In the genomic region with DNA sequence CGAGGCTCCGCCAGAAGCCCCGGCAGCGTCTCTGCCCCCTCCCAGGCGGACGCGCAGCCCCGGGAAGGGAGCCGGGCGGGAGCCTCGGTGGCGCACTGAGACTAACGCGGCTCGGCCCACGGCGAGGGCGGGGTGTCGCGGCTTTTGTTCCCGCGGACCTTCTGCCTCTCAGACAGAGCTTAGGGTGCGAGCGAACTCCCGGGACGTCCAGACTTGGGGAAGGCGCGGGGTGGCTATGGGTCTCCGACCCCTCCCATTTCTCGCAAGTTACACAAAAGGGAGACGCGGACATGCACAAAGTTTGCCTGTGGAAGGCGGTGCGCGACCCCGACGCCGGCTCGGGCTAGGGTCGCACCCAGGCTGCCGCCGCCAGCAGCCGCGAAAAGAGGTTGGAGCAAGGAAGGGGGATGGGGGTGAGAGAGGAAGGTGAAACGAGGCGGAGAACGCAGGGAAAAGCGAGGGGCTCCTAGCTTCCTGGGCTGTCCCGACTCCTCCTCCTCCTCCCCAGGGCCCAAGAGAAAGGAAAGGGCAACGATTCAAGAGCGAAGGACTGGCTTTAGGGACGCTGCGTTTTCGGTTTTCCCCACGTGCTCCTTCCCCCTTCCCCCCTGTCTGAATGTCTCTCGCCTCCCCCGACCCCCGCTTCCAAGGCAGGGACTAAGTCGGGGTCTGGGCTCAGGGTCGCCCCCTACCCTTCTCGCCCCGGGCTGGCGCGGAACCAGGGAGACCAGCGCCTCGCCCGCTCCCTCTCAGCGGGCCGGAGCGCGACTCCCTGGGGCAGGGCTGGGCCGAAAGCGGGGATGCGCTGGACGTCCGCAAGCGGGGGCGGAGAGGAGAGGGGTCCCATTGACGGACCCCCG, we compare ENCODE assay signal across 8 cellular contexts. TPM values are rescaled to one million over a fixed set of nuclear protein-coding genes. Genes with fewer than 3 reads are reported as not detected.
DNase-seq lines count a peak whose midpoint lies in the region; ATAC-seq, FAIRE-seq and TF ChIP-seq lines count a peak whose summit lies in the region.

No MANE protein-coding gene starts in this region.

- ATAC-seq in GM21390 (IDR thresholded peaks at IDR 0.05; ENCODE audit: unreplicated experiment) = peak; percentile 40

- no peak overlapping the region for H3K4me2 ChIP-seq in neural cell (ENCODE audit: low read length)

- H3K9ac ChIP-seq in neural cell (ENCODE audit: low read length) = peak overlapping the region; percentile 94

- WGBS in thyroid gland, 2 donors = 0% methylated on average over 22 to 38 of the region's 80 CpGs

- peak in 1 of 2 donors; percentile 52 for TF ChIP-seq POLR2A in thyroid gland (IDR thresholded peaks at IDR 0.05)

- H3K27ac ChIP-seq in neural cell (ENCODE audit: low read length) = peak overlapping the region; percentile 95
- H3K27ac ChIP-seq in thyroid gland = peak overlapping the region; percentile 66 to 95 (median 92)

- no peaks in the 10 kb centered on the region for H3K27me3 ChIP-seq in neural cell (ENCODE audit: insufficient read depth, low read depth, low read length)
- H3K27me3 ChIP-seq in thyroid gland = no peaks in the 10 kb centered on the region

- H3K79me2 ChIP-seq in neural cell (replicated peaks; ENCODE audit: insufficient read depth, low read length) = peaks cover 52% of the 10 kb centered on the region

- H4K20me1 ChIP-seq in neural cell (ENCODE audit: insufficient read depth) = no peaks in the 10 kb centered on the region

- peaks cover 33 to 37% of the 10 kb centered on the region in 2 donors for H3K4me1 ChIP-seq in thyroid gland

- no peak for TF ChIP-seq CTCF in neural cell (IDR thresholded peaks at IDR 0.05; ENCODE audit: poor library complexity, severe bottlenecking)
- TF ChIP-seq CTCF in thyroid gland (IDR thresholded peaks at IDR 0.05) = no peak

- no peaks in the 10 kb centered on the region for H3K9me2 ChIP-seq in neural cell (ENCODE audit: insufficient read depth, low read length)

- TF ChIP-seq EP300 in neural cell (conservative IDR thresholded peaks at IDR 0.05; ENCODE audit: poor library complexity, severe bottlenecking) = no peak

- TF ChIP-seq RAD21 in neural cell (conservative IDR thresholded peaks at IDR 0.05) = no peak

- H3K9me3 ChIP-seq in neural cell (ENCODE audit: low read length) (no peaks in the 10 kb centered on the region), thyroid gland (no peaks in the 10 kb centered on the region)

- no peak for FAIRE-seq in frontal cortex (lab: Jason Lieb, UNC)

- H2AFZ ChIP-seq in neural cell (ENCODE audit: low read depth, low read length) = peak overlapping the region; percentile 97

- no peaks in the 10 kb centered on the region for H3K36me3 ChIP-seq in neural cell (ENCODE audit: insufficient read depth, low read length)
- no peaks in the 10 kb centered on the region for H3K36me3 ChIP-seq in thyroid gland

- peak; percentile 63 for DNase-seq in COR-L47 (lab: John Stamatoyannopoulos, UW)
- peak; percentile 33 for DNase-seq in HPDE6-E6E7 (ENCODE audit: extremely low spot score)
- DNase-seq in activated naive CD4-positive, alpha-beta T cell (lab: John Stamatoyannopoulos, UW) = peak in 3 of 4 experiments; percentile 21 to 42 (median 22)
- DNase-seq in frontal cortex (ENCODE audit: low spot score in 2 of 2) = peak; percentile 54 to 75
- peak; percentile 63 to 65 for DNase-seq in thyroid gland

- H3F3A ChIP-seq in neural cell (ENCODE audit: insufficient read depth, low read length, poor library complexity, severe bottlenecking) = no peaks in the 10 kb centered on the region

- intact Hi-C loops in thyroid gland (cut with DNase I) = loop anchor here (2.0 to 10.0 kb wide), 2 partner anchors 105 to 287 kb away; no protein-coding TSS in a partner anchor

- H3K4me3 ChIP-seq in neural cell (ENCODE audit: low read length) (peak overlapping the region; percentile 86), thyroid gland (replicated peaks in 1 of 3) (peak overlapping the region; percentile 84 to 99 (median 85))

TF ChIP-seq in PFSK-1, 5 proteins besides CTCF, POLR2A, EP300 and RAD21:
- no peak; the same call in 1 of the 2 replicates for TF ChIP-seq SIN3A (IDR thresholded peaks at IDR 0.05; ENCODE audit: borderline replicate concordance, insufficient read depth, low read length)
- TF ChIP-seq TAF1 (IDR thresholded peaks at IDR 0.05; ENCODE audit: borderline replicate concordance, insufficient read depth, low read length) = 0 out of 2 replicates have a peak, but pooled peaks have one; percentile 39
- 0 out of 2 replicates have a peak, but pooled peaks have one; percentile 29 for TF ChIP-seq POLR2AphosphoS5 (IDR thresholded peaks at IDR 0.05; ENCODE audit: low read depth, low read length)
- TF ChIP-seq, protein P1, sequence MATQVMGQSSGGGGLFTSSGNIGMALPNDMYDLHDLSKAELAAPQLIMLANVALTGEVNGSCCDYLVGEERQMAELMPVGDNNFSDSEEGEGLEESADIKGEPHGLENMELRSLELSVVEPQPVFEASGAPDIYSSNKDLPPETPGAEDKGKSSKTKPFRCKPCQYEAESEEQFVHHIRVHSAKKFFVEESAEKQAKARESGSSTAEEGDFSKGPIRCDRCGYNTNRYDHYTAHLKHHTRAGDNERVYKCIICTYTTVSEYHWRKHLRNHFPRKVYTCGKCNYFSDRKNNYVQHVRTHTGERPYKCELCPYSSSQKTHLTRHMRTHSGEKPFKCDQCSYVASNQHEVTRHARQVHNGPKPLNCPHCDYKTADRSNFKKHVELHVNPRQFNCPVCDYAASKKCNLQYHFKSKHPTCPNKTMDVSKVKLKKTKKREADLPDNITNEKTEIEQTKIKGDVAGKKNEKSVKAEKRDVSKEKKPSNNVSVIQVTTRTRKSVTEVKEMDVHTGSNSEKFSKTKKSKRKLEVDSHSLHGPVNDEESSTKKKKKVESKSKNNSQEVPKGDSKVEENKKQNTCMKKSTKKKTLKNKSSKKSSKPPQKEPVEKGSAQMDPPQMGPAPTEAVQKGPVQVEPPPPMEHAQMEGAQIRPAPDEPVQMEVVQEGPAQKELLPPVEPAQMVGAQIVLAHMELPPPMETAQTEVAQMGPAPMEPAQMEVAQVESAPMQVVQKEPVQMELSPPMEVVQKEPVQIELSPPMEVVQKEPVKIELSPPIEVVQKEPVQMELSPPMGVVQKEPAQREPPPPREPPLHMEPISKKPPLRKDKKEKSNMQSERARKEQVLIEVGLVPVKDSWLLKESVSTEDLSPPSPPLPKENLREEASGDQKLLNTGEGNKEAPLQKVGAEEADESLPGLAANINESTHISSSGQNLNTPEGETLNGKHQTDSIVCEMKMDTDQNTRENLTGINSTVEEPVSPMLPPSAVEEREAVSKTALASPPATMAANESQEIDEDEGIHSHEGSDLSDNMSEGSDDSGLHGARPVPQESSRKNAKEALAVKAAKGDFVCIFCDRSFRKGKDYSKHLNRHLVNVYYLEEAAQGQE (IDR thresholded peaks at IDR 0.05; ENCODE audit: insufficient read depth in 1 of 2, low read depth in 2 of 2, low read length in 2 of 2) = no peak
- peak; percentile 17 for TF ChIP-seq FOXP2 (optimal IDR thresholded peaks at IDR 0.05; ENCODE audit: borderline replicate concordance, extremely low read depth, extremely low read length, insufficient read depth)

TF ChIP-seq in neural cell, 6 proteins besides CTCF, POLR2A, EP300 and RAD21:
- TF ChIP-seq SMC3 (conservative IDR thresholded peaks at IDR 0.05; ENCODE audit: poor library complexity) (no peak), MXI1 (conservative IDR thresholded peaks at IDR 0.05; ENCODE audit: poor library complexity, severe bottlenecking) (no peak), EZH2 (IDR thresholded peaks at IDR 0.05; ENCODE audit: borderline replicate concordance, insufficient read depth, low read length, poor library complexity, severe bottlenecking) (no peak), POLR2AphosphoS5 (IDR thresholded peaks at IDR 0.05) (no peak), TAF1 (IDR thresholded peaks at IDR 0.05; ENCODE audit: low read depth) (no peak)
- TF ChIP-seq, protein P1 (IDR thresholded peaks at IDR 0.05; ENCODE audit: borderline replicate concordance) = no peak
TF ChIP-seq in neural cell: peak in this region for 0.

RNA-seq across cellular contexts. Expression of gene APP, which starts 0.7 kb away (rescaled TPM):
- 1,412 TPM for polyA plus RNA-seq in PFSK-1 (2012; ENCODE audit: insufficient read length, low read depth)
- 549 TPM for total RNA-seq in frontal cortex
- 462 and 470 TPM in 2 replicates for polyA plus RNA-seq in neural cell
- polyA minus RNA-seq in neural cell = 570 and 576 TPM in 2 replicates
- 100 to 1,000 TPM; 513 to 716 (median 676) TPM for total RNA-seq in thyroid gland

Comparison
In these comparisons a context has a peak if more than half of its experiments do, and no peak if none do; other contexts are left out.
1. Peak in every context shown above with its lines: DNase-seq, ATAC-seq, H3K4me3 ChIP-seq and H3K27ac ChIP-seq.